14 cellular contexts compared by ENCODE assay signal in the genomic region with DNA sequence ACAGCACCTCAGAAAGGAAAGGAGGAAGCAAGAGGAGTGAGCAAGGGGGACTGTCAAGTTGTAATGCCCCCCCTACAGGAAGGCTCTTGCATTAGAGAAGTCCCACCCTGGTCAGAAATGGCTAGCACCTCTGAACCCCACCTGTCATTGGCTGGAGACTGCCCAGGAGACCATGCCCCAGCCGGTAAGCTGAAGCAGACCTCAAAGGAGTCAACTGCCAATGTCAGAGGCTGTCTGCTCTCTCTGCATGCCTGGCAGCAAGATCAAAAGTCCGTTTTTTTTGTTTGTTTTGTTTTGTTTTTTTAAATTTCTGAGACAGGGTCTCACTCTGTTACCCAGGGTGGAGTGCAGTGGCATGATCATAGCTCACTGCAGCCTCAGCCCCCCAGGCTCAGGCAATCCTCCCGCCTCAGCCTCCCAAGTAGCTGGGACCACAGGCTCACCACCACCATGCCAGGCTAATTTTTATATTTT. TPM values are rescaled to one million over a fixed set of nuclear protein-coding genes. Genes with fewer than 3 reads are reported as not detected.
DNase-seq lines count a peak whose midpoint lies in the region; ATAC-seq, FAIRE-seq and TF ChIP-seq lines count a peak whose summit lies in the region.
"Had no signal": no experiment of that assay in that cellular context is flagged by ENCODE, and none has a peak within 500 bp of the region (broad histone marks: within the 10 kb centered on the region; RNA-seq: fewer than 3 reads in every experiment).

No MANE protein-coding gene starts in this region.

- no peaks in the 10 kb centered on the region for H3K27me3 Mint-ChIP-seq in naive B cell

- no TSS peak for BruUV-seq in K562 (replicated peaks; lab: Mats Ljungman, UMichigan)

- WGBS in K562 (ENCODE audit: insufficient coverage, low coverage, missing lambda C conversion rate) = 33% methylated on average over 3 of the region's 3 CpGs

- peak; percentile 79 for FAIRE-seq in K562 (lab: Jason Lieb, UNC)
- FAIRE-seq: GM19239 had no signal

- TF ChIP-seq CTCF in HEK293 (tag by site-specific recombination; IDR thresholded peaks at IDR 0.05) = peak; percentile 18; the same call in 1 of the 2 replicates
- 0 out of 6 replicates have a peak, but pooled peaks of 1 of the 3 experiments have one; percentile 27 for TF ChIP-seq CTCF in K562 (IDR thresholded peaks at IDR 0.05 in 2 of 3, conservative IDR thresholded peaks at IDR 0.05 in 1 of 3; ENCODE audit: insufficient read depth in 2 of 3, low read depth in 1 of 3, low read length in 3 of 3)

- CTCF ChIA-PET in HEK293 (lab: Yijun Ruan, JAX) = interaction anchor here (0.7 to 3.2 kb wide), 5 partner anchors 9 to 50 kb away, joined by 3 to 20 read pairs (median 4); no protein-coding TSS in a partner anchor
- CTCF ChIA-PET in K562 (lab: Yijun Ruan, JAX; ENCODE audit: low intra/inter-chr PET ratio) = no interaction called here
- CTCF ChIA-PET in HEK293T (lab: Yijun Ruan, JAX) = no interaction called here

- no peak for TF ChIP-seq EP300 in K562 (IDR thresholded peaks at IDR 0.05; ENCODE audit: low read length)

- H3K79me2 ChIP-seq in K562 (ENCODE audit: control insufficient read depth, insufficient read depth, low read length) = no peaks in the 10 kb centered on the region

- H4K20me1 ChIP-seq in BLaER1 = no peaks in the 10 kb centered on the region
- no peaks in the 10 kb centered on the region for H4K20me1 ChIP-seq in K562 (replicated peaks; ENCODE audit: control insufficient read depth, insufficient read depth, low read length)

- H2AFZ ChIP-seq in K562 (ENCODE audit: low read depth, low read length) = peak overlapping the region; percentile 72

- peak overlapping the region in 1 of 8 donors; percentile 13 for H3K4me3 Mint-ChIP-seq in naive B cell

- intact Hi-C loops in K562 (cut with micrococcal nuclease) = no loop called here

- peaks cover 55% of the 10 kb centered on the region for H3K4me1 ChIP-seq in BLaER1
- peaks cover 4% of the 10 kb centered on the region for H3K4me1 ChIP-seq in HEK293 (ENCODE audit: control insufficient read depth, insufficient read depth, low read length)
- peaks cover 21 to 22% of the 10 kb centered on the region in 2 experiments for H3K4me1 ChIP-seq in K562 (replicated peaks in 1 of 2; ENCODE audit: control insufficient read depth in 2 of 2, insufficient read depth in 2 of 2, low read length in 2 of 2)

- peaks cover 10 to 37% (median 30%) of the 10 kb centered on the region in 3 donors for H3K4me1 Mint-ChIP-seq in naive B cell

- no peak overlapping the region for H3K27ac Mint-ChIP-seq in naive B cell

- H3K4me2 ChIP-seq in BLaER1 = peak overlapping the region; percentile 24
- no peak overlapping the region for H3K4me2 ChIP-seq in K562 (ENCODE audit: insufficient read depth, low read length)

- H3K36me3 ChIP-seq in BLaER1 (no peaks in the 10 kb centered on the region), HEK293 (ENCODE audit: control insufficient read depth in 2 of 2, insufficient read depth in 1 of 2, low read length in 2 of 2) (no peaks in the 10 kb centered on the region), K562 (ENCODE audit: control insufficient read depth, insufficient read depth, low read length) (no peaks in the 10 kb centered on the region)
- H3K36me3 ChIP-seq: uterus had no signal

- DNase-seq in K562 (ENCODE audit: extremely low read depth in 1 of 4, low spot score in 3 of 4) (peak; percentile 49 to 56 (median 52)), naive B cell (no peak), HEK293T (ENCODE audit: extremely low spot score) (no peak), DMS 273 treated with DMSO at 0.1 percent for 48 hours (lab: John Stamatoyannopoulos, UW) (no peak), H4 (ENCODE audit: low spot score) (no peak)
- DNase-seq in activated naive CD4-positive, alpha-beta T cell treated with anti-CD3 and anti-CD28 coated beads, Interleukin-2, amount 50 U/mL, for 16 hours = no peak
- DNase-seq: T-helper 9 cell, uterus had no signal

- no peaks in the 10 kb centered on the region for H3K9me3 Mint-ChIP-seq in naive B cell

- no peaks in the 10 kb centered on the region for H3K9me1 ChIP-seq in K562 (ENCODE audit: control insufficient read depth, insufficient read depth, low read length)

- peak; percentile 62 for ATAC-seq in K562
- peak; percentile 46 to 62 for ATAC-seq in naive B cell (ENCODE audit: low read depth in 2 of 2)

- H3K4me3 ChIP-seq in BLaER1 (no peak overlapping the region), HEK293 (ENCODE audit: low read depth, low read length) (no peak overlapping the region), K562 (no peak overlapping the region)
- H3K4me3 ChIP-seq: uterus had no signal

- H3K9ac ChIP-seq in BLaER1 (no peak overlapping the region), K562 (ENCODE audit: insufficient read depth in 1 of 2, low read depth in 2 of 2, low read length in 2 of 2) (no peak overlapping the region; a peak in 1 of 4 replicates)

- in situ Hi-C loops in K562 (cut with MboI) = no loop called here

- no peaks in the 10 kb centered on the region for H3K36me3 Mint-ChIP-seq in naive B cell

- H3K27ac ChIP-seq in BLaER1 (0 out of 2 replicates have a peak overlapping the region, but pooled peaks have one; percentile 22), HEK293 (ENCODE audit: extremely low read depth, low read depth, low read length) (no peak overlapping the region), K562 (ENCODE audit: extremely low read depth, low read depth, low read length) (no peak overlapping the region)

- TF ChIP-seq POLR2A in K562 (conservative IDR thresholded peaks at IDR 0.05) = no peak

- no peaks in the 10 kb centered on the region for H3K27me3 ChIP-seq in BLaER1
- no peaks in the 10 kb centered on the region for H3K27me3 ChIP-seq in K562 (ENCODE audit: control insufficient read depth in 2 of 2, insufficient read depth in 2 of 2, low read length in 2 of 2)
- H3K27me3 ChIP-seq: uterus had no signal

- H3K9me3 ChIP-seq in BLaER1 = no peaks in the 10 kb centered on the region
- no peaks in the 10 kb centered on the region for H3K9me3 ChIP-seq in HEK293 (ENCODE audit: control insufficient read depth, insufficient read depth, low read depth, low read length)
- no peaks in the 10 kb centered on the region for H3K9me3 ChIP-seq in K562 (replicated peaks; ENCODE audit: control insufficient read depth, insufficient read depth, low read depth, low read length)
- H3K9me3 ChIP-seq: uterus had no signal

- TF ChIP-seq RAD21 in K562 (CRISPR knock-in tag; conservative IDR thresholded peaks at IDR 0.05 in 1 of 2, IDR thresholded peaks at IDR 0.05 in 1 of 2) = no peak

- POLR2A ChIA-PET in HEK293 (lab: Yijun Ruan, JAX) = no interaction called here
- POLR2A ChIA-PET in K562 (lab: Yijun Ruan, JAX) = interaction anchor here (1.0 kb wide), 1 partner anchor 17 kb away, joined by 3 read pairs; no protein-coding TSS in a partner anchor
- POLR2A ChIA-PET in HEK293T (lab: Yijun Ruan, JAX) = no interaction called here

RNA-seq across cellular contexts. Expression of a gene that starts 8.1 kb away (rescaled TPM):
- 3.7 and 11.5 TPM in 2 replicates for total RNA-seq in K562 (2011; cell fraction: chromatin; rRNA removed; ENCODE audit: low replicate concordance)
- 6.4 and 6.8 TPM in 2 replicates for total RNA-seq in K562 (2011; cell fraction: nucleolus; rRNA removed)
- total RNA-seq in K562 (2011; cell fraction: nucleoplasm; rRNA removed) = 2.5 and 7.1 TPM in 2 replicates
- total RNA-seq in K562 (2014; rRNA removed) = 1.1 TPM in 2 replicates
- 0.07 TPM in 1 of 2 replicates, not detected in the other for total RNA-seq in K562 (2014; rRNA removed; fragmentation: Illumina TruSeq; extraction: Trizol)
- 0.33 and 0.72 TPM in 2 replicates for total RNA-seq in K562 (2015; rRNA removed; fragmentation: Illumina TruSeq; extraction: Trizol)
- 1.9 and 2.4 TPM in 2 replicates for total RNA-seq in K562 (2021)
- polyA plus RNA-seq in K562 (2011; rRNA removed) = 0.28 and 1.2 TPM in 2 replicates
- 0.43 and 2.4 TPM in 2 replicates for polyA plus RNA-seq in K562 (2011; cell fraction: cytosol; rRNA removed)
- 5.5 and 6.5 TPM in 2 replicates for polyA plus RNA-seq in K562 (2011; cell fraction: nucleus; rRNA removed)
- polyA plus RNA-seq in K562 (2012) = 2.5 and 9.1 TPM in 2 replicates
- polyA plus RNA-seq in K562 (2014; fragmentation: Illumina TruSeq; extraction: Trizol) = 0.67 and 0.93 TPM in 2 replicates
- under 1 TPM in 1 of 2 experiments, not detected in 1; 0.03 TPM for polyA plus RNA-seq in K562 (2014; fragmentation: Nextera tagmentation; extraction: Ambion mirVana)
- polyA plus RNA-seq in K562 (2014; rRNA removed) = 0.97 and 2.4 TPM in 2 replicates
- 0.21 TPM in 1 of 2 replicates, not detected in the other for polyA minus RNA-seq in K562 (2011; rRNA and poly(A)+ RNA removed)
- 2.5 TPM in 2 replicates for polyA minus RNA-seq in K562 (2011; cell fraction: cytosol; rRNA and poly(A)+ RNA removed)
- 0.78 and 2.3 TPM in 2 replicates for polyA minus RNA-seq in K562 (2011; cell fraction: nucleus; rRNA and poly(A)+ RNA removed)
- polyA plus RNA-seq in naive B cell (ENCODE audit: low read depth in 6 of 6) = 10 to 100 TPM in 5 of 6 donors, 1 to 10 TPM in 1; 8.2 to 17.4 (median 14.1) TPM
- 7.8 and 11.6 TPM in 2 replicates for total RNA-seq in H4 (2014; rRNA removed; shearing (Covaris generic))

RNA-seq across cellular contexts. Expression of a gene that starts 37.3 kb away (rescaled TPM):
- not detected in 2 replicates for total RNA-seq in K562 (2011; cell fraction: chromatin; rRNA removed; ENCODE audit: low replicate concordance)
- total RNA-seq in K562 (2011; cell fraction: nucleolus; rRNA removed) = not detected in 2 replicates
- not detected in 2 replicates for total RNA-seq in K562 (2011; cell fraction: nucleoplasm; rRNA removed)
- 0.09 TPM in 1 of 2 replicates, not detected in the other for total RNA-seq in K562 (2014; rRNA removed)
- not detected in 2 replicates for total RNA-seq in K562 (2014; rRNA removed; fragmentation: Illumina TruSeq; extraction: Trizol)
- not detected in 2 replicates for total RNA-seq in K562 (2015; rRNA removed; fragmentation: Illumina TruSeq; extraction: Trizol)
- total RNA-seq in K562 (2021) = not detected in 2 replicates
- polyA plus RNA-seq in K562 (2011; rRNA removed) = not detected in 2 replicates
- not detected in 2 replicates for polyA plus RNA-seq in K562 (2011; cell fraction: cytosol; rRNA removed)
- not detected in 2 replicates for polyA plus RNA-seq in K562 (2011; cell fraction: nucleus; rRNA removed)
- polyA plus RNA-seq in K562 (2012) = not detected in 2 replicates
- polyA plus RNA-seq in K562 (2014; fragmentation: Illumina TruSeq; extraction: Trizol) = not detected in 2 replicates
- polyA plus RNA-seq in K562 (2014; fragmentation: Nextera tagmentation; extraction: Ambion mirVana) = not detected
- polyA plus RNA-seq in K562 (2014; rRNA removed) = not detected in 2 replicates
- not detected in 2 replicates for polyA minus RNA-seq in K562 (2011; rRNA and poly(A)+ RNA removed)
- not detected in 2 replicates for polyA minus RNA-seq in K562 (2011; cell fraction: cytosol; rRNA and poly(A)+ RNA removed)
- not detected in 2 replicates for polyA minus RNA-seq in K562 (2011; cell fraction: nucleus; rRNA and poly(A)+ RNA removed)
- not detected for polyA plus RNA-seq in naive B cell (ENCODE audit: low read depth in 6 of 6)
- total RNA-seq in H4 (2014; rRNA removed; shearing (Covaris generic)) = not detected in 2 replicates
- total RNA-seq: Daoy, NCI-H460 had no signal

RNA-seq across cellular contexts. Expression of a gene that starts 41.4 kb away (rescaled TPM):
- not detected in 2 replicates for total RNA-seq in K562 (2011; cell fraction: chromatin; rRNA removed; ENCODE audit: low replicate concordance)
- total RNA-seq in K562 (2011; cell fraction: nucleolus; rRNA removed) = not detected in 2 replicates
- total RNA-seq in K562 (2011; cell fraction: nucleoplasm; rRNA removed) = not detected in 2 replicates
- total RNA-seq in K562 (2014; rRNA removed) = not detected in 2 replicates
- not detected in 2 replicates for total RNA-seq in K562 (2014; rRNA removed; fragmentation: Illumina TruSeq; extraction: Trizol)
- total RNA-seq in K562 (2015; rRNA removed; fragmentation: Illumina TruSeq; extraction: Trizol) = not detected in 2 replicates
- total RNA-seq in K562 (2021) = not detected in 2 replicates
- polyA plus RNA-seq in K562 (2011; rRNA removed) = not detected in 2 replicates
- not detected in 2 replicates for polyA plus RNA-seq in K562 (2011; cell fraction: cytosol; rRNA removed)
- polyA plus RNA-seq in K562 (2011; cell fraction: nucleus; rRNA removed) = not detected in 2 replicates
- polyA plus RNA-seq in K562 (2012) = not detected in 2 replicates
- polyA plus RNA-seq in K562 (2014; fragmentation: Illumina TruSeq; extraction: Trizol) = not detected in 2 replicates
- not detected for polyA plus RNA-seq in K562 (2014; fragmentation: Nextera tagmentation; extraction: Ambion mirVana)
- not detected in 2 replicates for polyA plus RNA-seq in K562 (2014; rRNA removed)
- not detected in 2 replicates for polyA minus RNA-seq in K562 (2011; rRNA and poly(A)+ RNA removed)
- polyA minus RNA-seq in K562 (2011; cell fraction: cytosol; rRNA and poly(A)+ RNA removed) = not detected in 2 replicates
- polyA minus RNA-seq in K562 (2011; cell fraction: nucleus; rRNA and poly(A)+ RNA removed) = not detected in 2 replicates
- not detected for polyA plus RNA-seq in naive B cell (ENCODE audit: low read depth in 6 of 6)
- not detected in 2 replicates for total RNA-seq in H4 (2014; rRNA removed; shearing (Covaris generic))
- total RNA-seq: cerebellum, Daoy, NCI-H460, uterus had no signal

Comparison
In these comparisons a context has a peak if more than half of its experiments do, and no peak if none do; other contexts are left out.
1. DNase-seq: peak in K562 (4 of 4); none in naive B cell (single experiment), HEK293T (single experiment), DMS 273 treated with DMSO at 0.1 percent for 48 hours (single experiment), H4 (single experiment) and activated naive CD4-positive, alpha-beta T cell treated with anti-CD3 and anti-CD28 coated beads, Interleukin-2, amount 50 U/mL, for 16 hours (single experiment).